ENCODE assay signal across 1 cellular context in the genomic region with DNA sequence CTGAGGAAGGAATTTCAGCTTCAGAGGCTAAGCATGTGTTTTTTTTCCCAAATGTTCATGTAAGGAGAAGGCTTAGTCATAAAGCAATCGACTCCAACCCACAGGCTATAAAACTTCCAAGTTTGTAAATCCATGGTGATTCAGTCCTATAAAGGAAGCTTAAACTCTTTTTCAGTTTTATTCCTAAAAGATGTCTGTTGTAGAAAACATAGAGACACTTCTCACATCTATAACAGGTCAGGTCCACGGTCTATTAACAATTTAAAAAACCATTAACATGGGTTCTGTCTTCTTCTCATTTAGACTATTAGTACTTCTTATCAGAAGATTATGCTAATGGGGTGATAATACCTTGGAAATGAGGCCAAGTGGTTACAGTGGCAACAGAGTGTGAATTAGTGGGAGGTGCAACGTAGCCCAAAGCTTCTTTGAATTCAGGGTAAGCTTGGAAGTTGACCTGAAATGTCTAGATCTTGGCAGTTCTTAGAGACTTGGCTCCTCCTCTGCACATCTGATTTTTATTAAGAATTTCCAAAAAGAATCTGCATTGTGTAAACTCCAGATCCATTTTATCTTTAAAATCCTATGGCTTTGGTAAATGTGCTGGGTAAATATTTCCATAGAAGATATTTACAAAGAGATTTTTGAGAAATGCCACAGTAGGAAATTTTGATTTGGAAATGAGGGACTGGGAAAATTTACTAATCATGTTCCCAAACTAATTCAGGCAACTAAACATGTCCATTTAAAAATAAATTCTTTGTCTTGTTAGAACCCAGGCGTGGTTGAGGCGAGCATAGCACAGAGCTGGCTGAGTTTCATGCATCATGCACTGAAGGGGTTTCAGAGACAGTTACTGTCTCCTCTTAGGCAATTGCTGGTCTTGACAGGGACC.
TF ChIP-seq lines count a peak whose summit lies in the region.

No MANE protein-coding gene starts in this region.

TF ChIP-seq in HepG2, 621 proteins besides CTCF, POLR2A, EP300 and RAD21 (continued from another document):
- TF ChIP-seq, protein P1, sequence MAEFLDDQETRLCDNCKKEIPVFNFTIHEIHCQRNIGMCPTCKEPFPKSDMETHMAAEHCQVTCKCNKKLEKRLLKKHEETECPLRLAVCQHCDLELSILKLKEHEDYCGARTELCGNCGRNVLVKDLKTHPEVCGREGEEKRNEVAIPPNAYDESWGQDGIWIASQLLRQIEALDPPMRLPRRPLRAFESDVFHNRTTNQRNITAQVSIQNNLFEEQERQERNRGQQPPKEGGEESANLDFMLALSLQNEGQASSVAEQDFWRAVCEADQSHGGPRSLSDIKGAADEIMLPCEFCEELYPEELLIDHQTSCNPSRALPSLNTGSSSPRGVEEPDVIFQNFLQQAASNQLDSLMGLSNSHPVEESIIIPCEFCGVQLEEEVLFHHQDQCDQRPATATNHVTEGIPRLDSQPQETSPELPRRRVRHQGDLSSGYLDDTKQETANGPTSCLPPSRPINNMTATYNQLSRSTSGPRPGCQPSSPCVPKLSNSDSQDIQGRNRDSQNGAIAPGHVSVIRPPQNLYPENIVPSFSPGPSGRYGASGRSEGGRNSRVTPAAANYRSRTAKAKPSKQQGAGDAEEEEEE (CRISPR knock-in tag; IDR thresholded peaks at IDR 0.05; ENCODE audit: borderline replicate concordance), result no peak
- no peak for TF ChIP-seq MIXL1 (CRISPR knock-in tag; IDR thresholded peaks at IDR 0.05)
- TF ChIP-seq ZBTB7A (CRISPR knock-in tag; IDR thresholded peaks at IDR 0.05), result no peak
- TF ChIP-seq ZNF33B (CRISPR knock-in tag; IDR thresholded peaks at IDR 0.05), result no peak
- TF ChIP-seq, protein P2, sequence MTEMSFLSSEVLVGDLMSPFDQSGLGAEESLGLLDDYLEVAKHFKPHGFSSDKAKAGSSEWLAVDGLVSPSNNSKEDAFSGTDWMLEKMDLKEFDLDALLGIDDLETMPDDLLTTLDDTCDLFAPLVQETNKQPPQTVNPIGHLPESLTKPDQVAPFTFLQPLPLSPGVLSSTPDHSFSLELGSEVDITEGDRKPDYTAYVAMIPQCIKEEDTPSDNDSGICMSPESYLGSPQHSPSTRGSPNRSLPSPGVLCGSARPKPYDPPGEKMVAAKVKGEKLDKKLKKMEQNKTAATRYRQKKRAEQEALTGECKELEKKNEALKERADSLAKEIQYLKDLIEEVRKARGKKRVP (CRISPR knock-in tag; IDR thresholded peaks at IDR 0.05), result no peak
- TF ChIP-seq BORCS8-MEF2B (CRISPR knock-in tag; IDR thresholded peaks at IDR 0.05), result no peak
- TF ChIP-seq ZNF83 (CRISPR knock-in tag; IDR thresholded peaks at IDR 0.05; ENCODE audit: borderline replicate concordance), result no peak
- TF ChIP-seq, protein P3, sequence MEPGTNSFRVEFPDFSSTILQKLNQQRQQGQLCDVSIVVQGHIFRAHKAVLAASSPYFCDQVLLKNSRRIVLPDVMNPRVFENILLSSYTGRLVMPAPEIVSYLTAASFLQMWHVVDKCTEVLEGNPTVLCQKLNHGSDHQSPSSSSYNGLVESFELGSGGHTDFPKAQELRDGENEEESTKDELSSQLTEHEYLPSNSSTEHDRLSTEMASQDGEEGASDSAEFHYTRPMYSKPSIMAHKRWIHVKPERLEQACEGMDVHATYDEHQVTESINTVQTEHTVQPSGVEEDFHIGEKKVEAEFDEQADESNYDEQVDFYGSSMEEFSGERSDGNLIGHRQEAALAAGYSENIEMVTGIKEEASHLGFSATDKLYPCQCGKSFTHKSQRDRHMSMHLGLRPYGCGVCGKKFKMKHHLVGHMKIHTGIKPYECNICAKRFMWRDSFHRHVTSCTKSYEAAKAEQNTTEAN (CRISPR knock-in tag; conservative IDR thresholded peaks at IDR 0.05), result no peak
- TF ChIP-seq SSRP1 (CRISPR knock-in tag; IDR thresholded peaks at IDR 0.05), result no peak
- TF ChIP-seq SKI (IDR thresholded peaks at IDR 0.05; ENCODE audit: partially characterized antibody), result no peak
- TF ChIP-seq TP53 (CRISPR knock-in tag; conservative IDR thresholded peaks at IDR 0.05), result no peak
